ENCODE assay signal across 8 cellular contexts in the genomic region with DNA sequence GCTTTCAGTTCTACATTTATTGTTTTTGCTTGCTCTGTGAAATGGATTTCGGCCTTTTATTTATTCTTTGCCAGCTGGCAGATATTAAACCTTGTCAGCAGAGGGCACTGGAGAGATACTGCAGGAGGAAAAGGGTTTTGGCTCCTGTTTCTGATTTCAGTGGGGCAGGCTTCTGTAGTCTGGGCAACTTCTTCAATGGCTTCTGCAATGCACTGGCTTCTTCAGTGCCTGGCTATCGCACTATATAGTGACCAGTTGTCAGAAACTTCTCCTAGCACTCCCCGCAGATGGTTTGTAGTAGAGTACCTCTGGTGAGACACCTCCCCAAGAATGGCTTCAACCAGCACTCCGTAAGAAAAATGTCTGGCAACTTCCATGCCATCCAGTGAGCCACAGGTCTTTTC. TPM values are rescaled to one million over a fixed set of nuclear protein-coding genes. Genes with fewer than 3 reads are reported as not detected.
A peak's percentile ranks its signal among the peaks of the same experiment; 100 is the strongest.
DNase-seq lines count a peak whose midpoint lies in the region; ATAC-seq and TF ChIP-seq lines count a peak whose summit lies in the region.

No MANE protein-coding gene starts in this region.

- ATAC-seq in DND-41 (ENCODE audit: insufficient read depth, low read depth) (no peak), GM18868 (IDR thresholded peaks at IDR 0.05; ENCODE audit: unreplicated experiment) (no peak)
- no peak for ATAC-seq in stimulated activated memory B cell treated with anti-CD40 and anti-IgM and Interleukin-4, amounts not matched to agents 10 μg/mL and 1 μg/mL and 100 μg/mL, for 72 hours

- peaks cover 22% of the 10 kb centered on the region for H3K4me1 ChIP-seq in DND-41 (ENCODE audit: insufficient read depth, low read length)

- CTCF ChIA-PET in activated naive CD4-positive, alpha-beta T cell treated with anti-CD3 and anti-CD28 coated beads for 36 hours (lab: Charles Lee): interaction anchor here (0.6 to 2.8 kb wide), 22 partner anchors 9 to 364 kb away, joined by 3 to 15 read pairs (median 4); no protein-coding TSS in a partner anchor

- H3K36me3 Mint-ChIP-seq in activated naive CD4-positive, alpha-beta T cell treated with anti-CD3 and anti-CD28 coated beads for 36 hours (ENCODE audit: low read depth): peaks cover 9% of the 10 kb centered on the region
- H3K36me3 Mint-ChIP-seq in stimulated activated memory B cell treated with anti-CD40 and anti-IgM and Interleukin-4, amounts not matched to agents 10 μg/mL and 1 μg/mL and 100 μg/mL, for 72 hours: peaks cover 16% of the 10 kb centered on the region

- H3K79me2 ChIP-seq in DND-41 (ENCODE audit: insufficient read depth, low read length): peaks cover 17% of the 10 kb centered on the region

- intact Hi-C loops in activated naive CD4-positive, alpha-beta T cell treated with anti-CD3 and anti-CD28 coated beads for 36 hours (cut with micrococcal nuclease): loop anchor here (1.0 to 5.0 kb wide), 6 partner anchors 54 to 435 kb away; a partner anchor contains a TSS

- no peak overlapping the region for H3K27ac ChIP-seq in DND-41 (ENCODE audit: low read length)

- H3K36me3 ChIP-seq in DND-41 (ENCODE audit: insufficient read depth, low read length): peaks cover 9% of the 10 kb centered on the region; the same call in 1 of the 2 replicates

- H3K4me3 Mint-ChIP-seq in activated naive CD4-positive, alpha-beta T cell treated with anti-CD3 and anti-CD28 coated beads for 36 hours: no peak overlapping the region
- H3K4me3 Mint-ChIP-seq in stimulated activated memory B cell treated with anti-CD40 and anti-IgM and Interleukin-4, amounts not matched to agents 10 μg/mL and 1 μg/mL and 100 μg/mL, for 72 hours: no peak overlapping the region

- no peaks in the 10 kb centered on the region for H3K9me3 ChIP-seq in DND-41 (ENCODE audit: insufficient read depth, low read length, severe bottlenecking)

- no peaks in the 10 kb centered on the region for H4K20me1 ChIP-seq in DND-41 (ENCODE audit: insufficient read depth, low read length)

- TF ChIP-seq CTCF in DND-41 (IDR thresholded peaks at IDR 0.05; ENCODE audit: borderline replicate concordance, extremely low read depth, low read length, poor library complexity, severe bottlenecking): peak; percentile 80
- TF ChIP-seq CTCF in retinal pigment epithelial cell (conservative IDR thresholded peaks at IDR 0.05; ENCODE audit: low read depth, low read length): peak; percentile 86

- peak; percentile 61 for DNase-seq in DND-41
- peak; percentile 80 for DNase-seq in KBM-7
- peak; percentile 84 for DNase-seq in OCI-M1 (lab: John Stamatoyannopoulos, UW)
- peak; percentile 72 for DNase-seq in activated naive CD4-positive, alpha-beta T cell treated with anti-CD3 and anti-CD28 coated beads for 36 hours
- peak; percentile 66 for DNase-seq in glomerular visceral epithelial cell (ENCODE audit: extremely low spot score)
- DNase-seq in retinal pigment epithelial cell (ENCODE audit: low read depth): no peak

- H3K4me2 ChIP-seq in DND-41 (ENCODE audit: insufficient read depth, low read length): no peak overlapping the region

- H3K27me3 ChIP-seq in DND-41 (ENCODE audit: insufficient read depth, low read length, poor library complexity): no peaks in the 10 kb centered on the region

- H3K4me1 Mint-ChIP-seq in activated naive CD4-positive, alpha-beta T cell treated with anti-CD3 and anti-CD28 coated beads for 36 hours (ENCODE audit: low read depth): peaks cover 23% of the 10 kb centered on the region
- H3K4me1 Mint-ChIP-seq in stimulated activated memory B cell treated with anti-CD40 and anti-IgM and Interleukin-4, amounts not matched to agents 10 μg/mL and 1 μg/mL and 100 μg/mL, for 72 hours: peaks cover 15% of the 10 kb centered on the region

- H3K4me3 ChIP-seq in DND-41 (ENCODE audit: low read depth in 1 of 2, low read length in 2 of 2) (no peak overlapping the region), retinal pigment epithelial cell (ENCODE audit: low read length) (no peak overlapping the region)

- H3K9ac ChIP-seq in DND-41 (ENCODE audit: low read depth, low read length): no peak overlapping the region

- no peaks in the 10 kb centered on the region for H3K9me3 Mint-ChIP-seq in activated naive CD4-positive, alpha-beta T cell treated with anti-CD3 and anti-CD28 coated beads for 36 hours
- H3K9me3 Mint-ChIP-seq in stimulated activated memory B cell treated with anti-CD40 and anti-IgM and Interleukin-4, amounts not matched to agents 10 μg/mL and 1 μg/mL and 100 μg/mL, for 72 hours: no peaks in the 10 kb centered on the region

- H3K27me3 Mint-ChIP-seq in activated naive CD4-positive, alpha-beta T cell treated with anti-CD3 and anti-CD28 coated beads for 36 hours (ENCODE audit: low read depth): no peaks in the 10 kb centered on the region
- H3K27me3 Mint-ChIP-seq in stimulated activated memory B cell treated with anti-CD40 and anti-IgM and Interleukin-4, amounts not matched to agents 10 μg/mL and 1 μg/mL and 100 μg/mL, for 72 hours: no peaks in the 10 kb centered on the region

- H2AFZ ChIP-seq in DND-41 (ENCODE audit: low read depth, low read length): no peak overlapping the region

- peak overlapping the region; percentile 46 for H3K27ac Mint-ChIP-seq in activated naive CD4-positive, alpha-beta T cell treated with anti-CD3 and anti-CD28 coated beads for 36 hours
- H3K27ac Mint-ChIP-seq in stimulated activated memory B cell treated with anti-CD40 and anti-IgM and Interleukin-4, amounts not matched to agents 10 μg/mL and 1 μg/mL and 100 μg/mL, for 72 hours: no peak overlapping the region

- in situ Hi-C loops in KBM-7 (cut with MboI; ENCODE audit: low pct_unique_long_range_greater_than_20kb, low sequenced_read_pairs): no loop called here

RNA-seq across cellular contexts. Expression of a gene that starts 3.2 kb away (rescaled TPM):
- 10 to 100 TPM; 32.4 to 32.6 TPM for total RNA-seq in activated naive CD4-positive, alpha-beta T cell treated with anti-CD3 and anti-CD28 coated beads for 36 hours

RNA-seq across cellular contexts. Expression of a gene that starts 22.2 kb away (rescaled TPM):
- 100 to 1,000 TPM; 151 to 162 TPM for total RNA-seq in activated naive CD4-positive, alpha-beta T cell treated with anti-CD3 and anti-CD28 coated beads for 36 hours

RNA-seq across cellular contexts. Expression of a gene that starts 22.6 kb away (rescaled TPM):
- 10 to 100 TPM; 38.1 to 40.5 TPM for total RNA-seq in activated naive CD4-positive, alpha-beta T cell treated with anti-CD3 and anti-CD28 coated beads for 36 hours

RNA-seq across cellular contexts. Expression of a gene that starts 47.1 kb away (rescaled TPM):
- not detected for total RNA-seq in activated naive CD4-positive, alpha-beta T cell treated with anti-CD3 and anti-CD28 coated beads for 36 hours
